ENCODE assay signal across 28 cellular contexts in the genomic region with DNA sequence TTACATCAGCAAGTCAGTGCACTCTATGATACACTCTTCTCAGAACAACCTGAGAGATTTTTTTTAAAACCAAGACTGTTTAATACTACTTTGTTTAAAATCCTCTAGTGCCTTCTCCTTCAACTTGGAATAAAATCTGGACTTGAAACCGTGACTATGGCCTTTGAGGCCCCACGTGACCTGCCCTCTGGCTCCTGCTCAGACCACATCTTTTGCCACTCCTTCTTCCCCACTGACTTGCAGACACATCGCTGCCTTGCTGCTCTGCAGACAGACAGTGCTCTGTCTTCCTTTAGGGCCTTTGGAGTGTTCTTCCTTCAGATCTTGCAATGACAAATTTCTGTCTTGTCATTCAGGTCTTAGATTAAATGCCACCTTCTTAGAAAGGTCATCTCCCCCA.
"Had no signal": no experiment of that assay in that cellular context is flagged by ENCODE, and none has a peak within 500 bp of the region (broad histone marks: within the 10 kb centered on the region; RNA-seq: fewer than 3 reads in every experiment).

No MANE protein-coding gene starts in this region.

- H3K9me3 Mint-ChIP-seq: activated B cell treated with CpG ODN at 0.5 μM for 24 hours; activated CD4-positive, alpha-beta T cell treated with anti-CD3 and anti-CD28 coated beads, Interleukin-2, amount 10 ng/mL, durations not matched to agents 24 days and 14 days; activated T-cell treated with anti-CD3 and anti-CD28 coated beads, Interleukin-2, amount 50 U/mL, for 24 hours; activated T-helper 1 cell treated with anti-CD3 and anti-CD28 coated beads, Interleukin-12 subunit alpha, Interleukin-12 subunit beta, Interleukin-2, Interleukin-4 antibody, amounts not matched to agents 30 ng/mL and 10 ng/mL and 1 ng/mL, durations not matched to agents 14 hours and 24 hours and 36 hours; brain; central memory CD8-positive, alpha-beta T cell; T-helper 1 cell treated with Interleukin-12 subunit alpha and Interleukin-12 subunit beta and Interleukin-4 antibody, amounts not matched to agents 30 μg/mL and 1 μg/mL, for 36 hours had no signal

- H3K27ac Mint-ChIP-seq: activated B cell treated with CpG ODN at 0.5 μM for 24 hours; activated CD4-positive, alpha-beta T cell treated with anti-CD3 and anti-CD28 coated beads, Interleukin-2, amount 10 ng/mL, durations not matched to agents 24 days and 14 days; activated CD8-positive, alpha-beta memory T cell treated with anti-CD3 and anti-CD28 coated beads, Interleukin-2, amount 10 ng/mL, durations not matched to agents 7 days and 5 days; activated naive CD8-positive, alpha-beta T cell; activated T-cell treated with anti-CD3 and anti-CD28 coated beads, Interleukin-2, amount 50 U/mL, for 24 hours; activated T-helper 1 cell treated with anti-CD3 and anti-CD28 coated beads, Interleukin-12 subunit alpha, Interleukin-12 subunit beta, Interleukin-2, Interleukin-4 antibody, amounts not matched to agents 30 ng/mL and 10 ng/mL and 1 ng/mL, durations not matched to agents 14 hours and 24 hours and 36 hours; brain; T-helper 1 cell treated with Interleukin-12 subunit alpha and Interleukin-12 subunit beta and Interleukin-4 antibody, amounts not matched to agents 30 μg/mL and 1 μg/mL, for 36 hours had no signal

- H3K4me3 ChIP-seq: MG63, SJSA1 had no signal

- H3K27me3 ChIP-seq: MG63, SJSA1 had no signal

- H3K4me2 ChIP-seq: KMS-11 had no signal

- H3K36me3 Mint-ChIP-seq: activated CD8-positive, alpha-beta memory T cell treated with anti-CD3 and anti-CD28 coated beads, Interleukin-2, amount 10 ng/mL, durations not matched to agents 7 days and 5 days had no signal

- H3K4me1 ChIP-seq: SJSA1 had no signal

- H3K27ac ChIP-seq: KMS-11, SJSA1 had no signal

- H3K9ac ChIP-seq: KMS-11 had no signal

- H3K9me3 ChIP-seq: MG63, SJSA1 had no signal

- H3K27me3 Mint-ChIP-seq: activated B cell treated with CpG ODN at 0.5 μM for 24 hours; activated CD4-positive, alpha-beta T cell treated with anti-CD3 and anti-CD28 coated beads, Interleukin-2, amount 10 ng/mL, durations not matched to agents 24 days and 14 days; activated CD8-positive, alpha-beta memory T cell treated with anti-CD3 and anti-CD28 coated beads, Interleukin-2, amount 10 ng/mL, durations not matched to agents 7 days and 5 days; activated naive CD8-positive, alpha-beta T cell; activated T-cell treated with anti-CD3 and anti-CD28 coated beads, Interleukin-2, amount 50 U/mL, for 24 hours; brain; central memory CD8-positive, alpha-beta T cell had no signal

- H3K4me3 Mint-ChIP-seq: activated B cell treated with CpG ODN at 0.5 μM for 24 hours; activated CD4-positive, alpha-beta T cell treated with anti-CD3 and anti-CD28 coated beads, Interleukin-2, amount 10 ng/mL, durations not matched to agents 24 days and 14 days; activated CD8-positive, alpha-beta memory T cell treated with anti-CD3 and anti-CD28 coated beads, Interleukin-2, amount 10 ng/mL, durations not matched to agents 7 days and 5 days; activated naive CD8-positive, alpha-beta T cell; activated T-cell treated with anti-CD3 and anti-CD28 coated beads, Interleukin-2, amount 50 U/mL, for 24 hours; activated T-helper 1 cell treated with anti-CD3 and anti-CD28 coated beads, Interleukin-12 subunit alpha, Interleukin-12 subunit beta, Interleukin-2, Interleukin-4 antibody, amounts not matched to agents 30 ng/mL and 10 ng/mL and 1 ng/mL, durations not matched to agents 14 hours and 24 hours and 36 hours; brain; central memory CD8-positive, alpha-beta T cell; T-helper 1 cell treated with Interleukin-12 subunit alpha and Interleukin-12 subunit beta and Interleukin-4 antibody, amounts not matched to agents 30 μg/mL and 1 μg/mL, for 36 hours had no signal

- H3K4me1 Mint-ChIP-seq: activated B cell treated with CpG ODN at 0.5 μM for 24 hours; activated CD4-positive, alpha-beta T cell treated with anti-CD3 and anti-CD28 coated beads, Interleukin-2, amount 10 ng/mL, durations not matched to agents 24 days and 14 days; activated CD8-positive, alpha-beta memory T cell treated with anti-CD3 and anti-CD28 coated beads, Interleukin-2, amount 10 ng/mL, durations not matched to agents 7 days and 5 days; central memory CD8-positive, alpha-beta T cell had no signal

- DNase-seq: activated B cell treated with CpG ODN at 0.5 μM for 24 hours; activated CD4-positive, alpha-beta T cell treated with anti-CD3 and anti-CD28 coated beads for 1 hour; activated CD4-positive, alpha-beta T cell treated with anti-CD3 and anti-CD28 coated beads, Interleukin-2, amount 10 ng/mL, durations not matched to agents 24 days and 14 days; activated CD4-positive, alpha-beta T cell treated with anti-CD3 and anti-CD28 coated beads, Interleukin-2, amount 50 U/mL, for 48 hours; activated CD8-positive, alpha-beta memory T cell treated with anti-CD3 and anti-CD28 coated beads, Interleukin-2, amount 10 ng/mL, durations not matched to agents 7 days and 5 days; activated effector memory CD4-positive, alpha-beta T cell treated with Interleukin-2 at 50 U/mL for 16 hours; activated naive CD4-positive, alpha-beta T cell; activated T-cell treated with anti-CD3 and anti-CD28 coated beads, Interleukin-2, amount 50 U/mL, for 24 hours; MG63; NCI-H1105; NCI-H1436; NCI-H1694 treated with DMSO at 0.1 percent for 48 hours; NCI-H2029 treated with DMSO at 0.1 percent for 48 hours; NCI-H345; NCI-H510A; NCI-H526 treated with DMSO at 0.1 percent for 48 hours; NCI-H82; NK-92 treated with Interleukin-12 subunit alpha and Interleukin-12 subunit beta, amount 100 ng/mL, for 24 hours; OCI-M1; SHP77; T-helper 9 cell had no signal
